In the genomic region with DNA sequence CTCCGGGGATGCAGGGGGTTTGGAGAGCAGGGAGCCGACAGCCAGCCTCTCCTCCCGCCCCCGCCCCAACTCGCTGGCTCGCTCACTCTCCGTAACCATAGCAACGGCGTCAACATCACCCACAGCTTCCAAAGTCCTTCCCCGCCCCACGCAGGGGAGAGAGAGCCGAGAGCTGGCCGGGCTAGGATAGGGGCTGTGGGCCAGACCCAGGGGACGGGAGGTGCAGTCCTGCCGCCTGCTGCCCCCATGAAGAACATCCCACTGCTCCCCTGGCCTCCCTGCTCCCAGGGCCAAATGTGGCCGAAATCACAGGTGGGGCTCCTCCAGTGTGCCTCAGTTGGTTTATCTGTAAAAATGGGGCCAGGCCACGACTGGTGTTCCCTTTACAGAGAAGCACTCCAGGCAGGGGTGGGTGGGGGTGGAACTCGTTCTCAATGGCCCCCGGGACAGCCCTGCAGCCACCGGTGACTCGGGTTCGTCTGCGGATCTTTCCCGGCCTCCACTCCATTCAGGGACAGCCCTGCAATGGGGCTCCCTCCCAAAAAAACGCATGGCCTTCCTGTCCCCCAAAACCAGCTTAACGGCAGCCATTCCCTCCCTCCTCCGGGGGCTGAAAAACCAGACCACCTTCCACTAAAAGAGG, we compare ENCODE assay signal across 8 cellular contexts. TPM values are rescaled to one million over a fixed set of nuclear protein-coding genes. Genes with fewer than 3 reads are reported as not detected.
DNase-seq lines count a peak whose midpoint lies in the region; ATAC-seq, FAIRE-seq and TF ChIP-seq lines count a peak whose summit lies in the region.

No MANE protein-coding gene starts in this region.

- no peaks in the 10 kb centered on the region for H3K9me3 Mint-ChIP-seq in activated CD8-positive, alpha-beta T cell treated with anti-CD3 and anti-CD28 coated beads, Interleukin-2, amount 10 ng/mL, durations not matched to agents 7 days and 5 days (ENCODE audit: insufficient read depth)

- H3K27me3 ChIP-seq in MG63 (no peaks in the 10 kb centered on the region), osteoblast (ENCODE audit: insufficient read depth, low read length) (no peaks in the 10 kb centered on the region)

- no peak for FAIRE-seq in D721Med (lab: Jason Lieb, UNC)

- no peak overlapping the region for H3K4me3 Mint-ChIP-seq in activated CD8-positive, alpha-beta T cell treated with anti-CD3 and anti-CD28 coated beads, Interleukin-2, amount 10 ng/mL, durations not matched to agents 7 days and 5 days

- TF ChIP-seq CTCF in D721Med (IDR thresholded peaks at IDR 0.05; ENCODE audit: insufficient read depth, missing control alignments) = no peak
- no peak for TF ChIP-seq CTCF in osteoblast (IDR thresholded peaks at IDR 0.05; ENCODE audit: extremely low read depth, low read depth, low read length)

- H3K4me1 ChIP-seq in osteoblast (ENCODE audit: insufficient read depth, low read length) = peaks cover 29% of the 10 kb centered on the region

- H3K4me2 ChIP-seq in osteoblast (ENCODE audit: insufficient read depth, low read length) = peak overlapping the region; percentile 73

- no peak for ATAC-seq in activated CD8-positive, alpha-beta T cell treated with anti-CD3 and anti-CD28 coated beads, Interleukin-2, amount 10 ng/mL, durations not matched to agents 7 days and 5 days
- no peak for ATAC-seq in HG03460 (IDR thresholded peaks at IDR 0.05; ENCODE audit: unreplicated experiment)
- ATAC-seq in GM21515 (IDR thresholded peaks at IDR 0.05; ENCODE audit: unreplicated experiment) = no peak

- H3K27ac ChIP-seq in osteoblast (ENCODE audit: low read depth, low read length) = peak overlapping the region; percentile 75

- no peak overlapping the region for H2AFZ ChIP-seq in osteoblast (ENCODE audit: low read length)

- peak overlapping the region; percentile 72 for H3K4me3 ChIP-seq in MG63
- peak overlapping the region; percentile 89 for H3K4me3 ChIP-seq in osteoblast (ENCODE audit: insufficient read depth, low read length)

- CTCF ChIA-PET in activated CD8-positive, alpha-beta T cell treated with anti-CD3 and anti-CD28 coated beads, Interleukin-2, amount 10 ng/mL, durations not matched to agents 7 days and 5 days (lab: Charles Lee) = no interaction called here

- POLR2A ChIA-PET in activated CD8-positive, alpha-beta T cell treated with anti-CD3 and anti-CD28 coated beads, Interleukin-2, amount 10 ng/mL, durations not matched to agents 7 days and 5 days (lab: Charles Lee) = no interaction called here

- H3K9me3 ChIP-seq in MG63 (no peaks in the 10 kb centered on the region), osteoblast (ENCODE audit: low read depth, low read length) (no peaks in the 10 kb centered on the region)

- H3K27ac Mint-ChIP-seq in activated CD8-positive, alpha-beta T cell treated with anti-CD3 and anti-CD28 coated beads, Interleukin-2, amount 10 ng/mL, durations not matched to agents 7 days and 5 days = no peak overlapping the region

- H3K36me3 ChIP-seq in MG63 (no peaks in the 10 kb centered on the region; the same call in none of the 2 replicates), osteoblast (ENCODE audit: insufficient read depth, low read length) (no peaks in the 10 kb centered on the region)

- peaks cover 61% of the 10 kb centered on the region for H4K20me1 ChIP-seq in osteoblast (ENCODE audit: insufficient read depth, low read length)

- no peaks in the 10 kb centered on the region for H3K27me3 Mint-ChIP-seq in activated CD8-positive, alpha-beta T cell treated with anti-CD3 and anti-CD28 coated beads, Interleukin-2, amount 10 ng/mL, durations not matched to agents 7 days and 5 days (ENCODE audit: low read depth)

- H3K36me3 Mint-ChIP-seq in activated CD8-positive, alpha-beta T cell treated with anti-CD3 and anti-CD28 coated beads, Interleukin-2, amount 10 ng/mL, durations not matched to agents 7 days and 5 days (ENCODE audit: low read depth) = peaks cover 4% of the 10 kb centered on the region

- DNase-seq in D721Med (ENCODE audit: insufficient read length, low spot score) (peak; percentile 69), MG63 (peak; percentile 47), fibroblast of gingiva (ENCODE audit: low read depth) (peak; percentile 77), osteoblast (ENCODE audit: insufficient read length, low spot score, missing footprints) (peak; percentile 99), GOT3 (lab: John Stamatoyannopoulos, UW) (no peak)
- DNase-seq in activated CD8-positive, alpha-beta T cell treated with anti-CD3 and anti-CD28 coated beads, Interleukin-2, amount 10 ng/mL, durations not matched to agents 7 days and 5 days = peak; percentile 51

- peaks cover 82% of the 10 kb centered on the region for H3K79me2 ChIP-seq in osteoblast (ENCODE audit: insufficient read depth, low read length)

- peaks cover 60% of the 10 kb centered on the region for H3K4me1 Mint-ChIP-seq in activated CD8-positive, alpha-beta T cell treated with anti-CD3 and anti-CD28 coated beads, Interleukin-2, amount 10 ng/mL, durations not matched to agents 7 days and 5 days (ENCODE audit: low read depth)

RNA-seq across cellular contexts. Expression of a gene that starts 3.1 kb away (rescaled TPM):
- total RNA-seq in MG63 (2014; rRNA removed; shearing (Covaris generic); ENCODE audit: low replicate concordance) = 8.1 and 12.6 TPM in 2 replicates
- total RNA-seq in activated CD8-positive, alpha-beta T cell treated with anti-CD3 and anti-CD28 coated beads, Interleukin-2, amount 10 ng/mL, durations not matched to agents 7 days and 5 days = 10 to 100 TPM; 26.5 to 29.8 TPM
- total RNA-seq in osteoblast = 6.9 and 11.5 TPM in 2 replicates

RNA-seq across cellular contexts. Expression of a gene that starts 12.0 kb away (rescaled TPM):
- total RNA-seq in MG63 (2014; rRNA removed; shearing (Covaris generic); ENCODE audit: low replicate concordance) = 2.2 and 4.4 TPM in 2 replicates
- 10 to 100 TPM; 47.9 to 52.9 TPM for total RNA-seq in activated CD8-positive, alpha-beta T cell treated with anti-CD3 and anti-CD28 coated beads, Interleukin-2, amount 10 ng/mL, durations not matched to agents 7 days and 5 days
- 8.5 and 9.4 TPM in 2 replicates for total RNA-seq in osteoblast

RNA-seq across cellular contexts. Expression of a gene that starts 25.0 kb away (rescaled TPM):
- 51.7 and 70.7 TPM in 2 replicates for total RNA-seq in MG63 (2014; rRNA removed; shearing (Covaris generic); ENCODE audit: low replicate concordance)
- total RNA-seq in activated CD8-positive, alpha-beta T cell treated with anti-CD3 and anti-CD28 coated beads, Interleukin-2, amount 10 ng/mL, durations not matched to agents 7 days and 5 days = 100 to 1,000 TPM; 181 to 196 TPM
- 49.5 and 52.5 TPM in 2 replicates for total RNA-seq in osteoblast

RNA-seq across cellular contexts. Expression of a gene that starts 44.9 kb away (rescaled TPM):
- total RNA-seq in MG63 (2014; rRNA removed; shearing (Covaris generic); ENCODE audit: low replicate concordance) = 3.6 TPM in 1 of 2 replicates, not detected in the other
- 10 to 100 TPM in 1 of 2 experiments, 1 to 10 TPM in 1; 9.9 to 11.0 TPM for total RNA-seq in activated CD8-positive, alpha-beta T cell treated with anti-CD3 and anti-CD28 coated beads, Interleukin-2, amount 10 ng/mL, durations not matched to agents 7 days and 5 days
- 3.3 and 3.8 TPM in 2 replicates for total RNA-seq in osteoblast

RNA-seq across cellular contexts. Expression of a gene that starts 44.9 kb away (rescaled TPM):
- 33.0 and 41.5 TPM in 2 replicates for total RNA-seq in MG63 (2014; rRNA removed; shearing (Covaris generic); ENCODE audit: low replicate concordance)
- 10 to 100 TPM; 29.9 to 37.2 TPM for total RNA-seq in activated CD8-positive, alpha-beta T cell treated with anti-CD3 and anti-CD28 coated beads, Interleukin-2, amount 10 ng/mL, durations not matched to agents 7 days and 5 days
- 55.7 and 70.6 TPM in 2 replicates for total RNA-seq in osteoblast
